Comparison of ENCODE assay signal across 8 cellular contexts in the genomic region with DNA sequence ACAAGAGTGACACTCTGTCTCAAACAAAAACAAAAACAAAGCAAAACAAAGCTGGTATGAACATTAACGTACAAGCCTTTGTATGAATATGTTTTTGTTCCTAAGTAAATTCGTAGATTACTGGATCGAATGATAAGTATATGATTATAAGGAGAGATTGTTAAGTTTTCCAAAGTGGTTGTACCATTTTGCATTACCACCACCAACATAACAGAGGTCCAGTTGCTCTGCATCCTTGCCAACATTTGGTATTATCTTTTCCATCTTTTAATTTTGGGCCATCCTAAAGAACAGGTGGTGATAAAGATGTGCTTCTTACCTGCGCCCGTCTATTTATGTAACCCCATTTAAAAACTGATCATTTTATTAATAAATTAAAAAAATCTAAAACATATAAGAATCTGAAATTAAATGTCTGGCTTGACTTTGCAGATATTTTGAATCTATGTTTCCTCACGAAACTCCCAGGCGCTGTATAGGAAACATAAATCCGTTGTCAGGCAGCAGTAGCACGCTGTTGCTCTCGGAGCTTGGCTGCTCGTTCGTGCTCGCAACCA. TPM values are rescaled to one million over a fixed set of nuclear protein-coding genes. Genes with fewer than 3 reads are reported as not detected.
A peak's percentile ranks its signal among the peaks of the same experiment; 100 is the strongest.
DNase-seq lines count a peak whose midpoint lies in the region; ATAC-seq lines count a peak whose summit lies in the region.

No MANE protein-coding gene starts in this region.

- H2AFZ ChIP-seq in trophoblast cell (ENCODE audit: insufficient read depth, low read length, poor library complexity), result no peak overlapping the region

- H3K9ac ChIP-seq in NT2/D1 (ENCODE audit: insufficient read length, low read depth), result peak overlapping the region; percentile 53
- H3K9ac ChIP-seq in endocrine pancreas (ENCODE audit: control insufficient read depth, insufficient read depth, low read length), result no peak overlapping the region
- H3K9ac ChIP-seq in trophoblast cell (ENCODE audit: low read length), result peak overlapping the region; percentile 82

- DNase-seq in NT2/D1 (ENCODE audit: low read depth, low spot score) (no peak), trophoblast cell (peak in 1 of 2 donors; percentile 8), anterior cingulate cortex (lab: John Stamatoyannopoulos, UW) (no peak), NCI-H187 (lab: John Stamatoyannopoulos, UW) (no peak)

- no peak overlapping the region for H2AK5ac ChIP-seq in trophoblast cell (ENCODE audit: low read length)

- H3K79me2 ChIP-seq in trophoblast cell (ENCODE audit: control insufficient read depth, insufficient read depth, low read length, poor library complexity), result peaks cover 8% of the 10 kb centered on the region

- H3K14ac ChIP-seq in trophoblast cell (ENCODE audit: low read length), result no peak overlapping the region

- H3K4me1 ChIP-seq in NT2/D1 (ENCODE audit: insufficient read depth, insufficient read length), result no peaks in the 10 kb centered on the region
- H3K4me1 ChIP-seq in endocrine pancreas (ENCODE audit: control insufficient read depth, insufficient read depth, low read length), result peaks cover 15% of the 10 kb centered on the region
- H3K4me1 ChIP-seq in trophoblast cell (ENCODE audit: control insufficient read depth in 1 of 2, insufficient read depth in 2 of 2, low read length in 2 of 2), result no peaks in the 10 kb centered on the region

- H3K4ac ChIP-seq in trophoblast cell (ENCODE audit: low read depth, low read length), result no peak overlapping the region

- WGBS in trophoblast cell (ENCODE audit: extremely low coverage, insufficient coverage, insufficient read length), result no CpG with 5 or more reads among the region's 13 CpGs

- H3K79me1 ChIP-seq in trophoblast cell (ENCODE audit: low read length), result peaks cover 8% of the 10 kb centered on the region

- no peaks in the 10 kb centered on the region for H3K9me3 ChIP-seq in NT2/D1 (ENCODE audit: insufficient read depth, low read length)
- no peaks in the 10 kb centered on the region for H3K9me3 ChIP-seq in endocrine pancreas (ENCODE audit: control insufficient read depth, low read length)
- no peaks in the 10 kb centered on the region for H3K9me3 ChIP-seq in trophoblast cell (ENCODE audit: insufficient read depth, low read depth, low read length)

- H4K12ac ChIP-seq in trophoblast cell (ENCODE audit: low read depth, low read length), result no peak overlapping the region

- H3K27me3 ChIP-seq in NT2/D1 (ENCODE audit: insufficient read depth, insufficient read length), result no peaks in the 10 kb centered on the region
- H3K27me3 ChIP-seq in endocrine pancreas (ENCODE audit: control insufficient read depth, insufficient read depth, low read length), result no peaks in the 10 kb centered on the region
- H3K27me3 ChIP-seq in trophoblast cell (ENCODE audit: insufficient read depth, low read length), result no peaks in the 10 kb centered on the region

- no peak overlapping the region for H2BK12ac ChIP-seq in trophoblast cell (ENCODE audit: low read length)

- H3K36me3 ChIP-seq in NT2/D1 (ENCODE audit: insufficient read depth, insufficient read length, low read length) (peaks cover 33% of the 10 kb centered on the region), endocrine pancreas (ENCODE audit: control insufficient read depth, insufficient read depth, low read length) (no peaks in the 10 kb centered on the region), trophoblast cell (ENCODE audit: control insufficient read depth in 1 of 2, insufficient read depth in 2 of 2, low read length in 2 of 2) (peaks cover 0 to 6% of the 10 kb centered on the region in 2 experiments)

- peak overlapping the region; percentile 92 for H4K8ac ChIP-seq in trophoblast cell (ENCODE audit: low read depth, low read length)

- peak overlapping the region; percentile 76 for H3K4me2 ChIP-seq in trophoblast cell (ENCODE audit: low read length)

- no peak overlapping the region for H2BK5ac ChIP-seq in trophoblast cell (ENCODE audit: low read depth, low read length, poor library complexity)

- H2BK120ac ChIP-seq in trophoblast cell (ENCODE audit: insufficient read depth, low read length, poor library complexity), result no peak overlapping the region

- no peak overlapping the region for H3K18ac ChIP-seq in trophoblast cell (ENCODE audit: low read length)

- peak overlapping the region; percentile 78 for H3K27ac ChIP-seq in trophoblast cell (ENCODE audit: low read depth, low read length)

- ATAC-seq in HG02885 (IDR thresholded peaks at IDR 0.05; ENCODE audit: poor library complexity, unreplicated experiment) (no peak), GM18519 (IDR thresholded peaks at IDR 0.05; ENCODE audit: low FRiP score, unreplicated experiment) (no peak)

- peak overlapping the region; percentile 41 for H4K91ac ChIP-seq in trophoblast cell (ENCODE audit: low read depth, low read length)

- no peak overlapping the region for H3K23ac ChIP-seq in trophoblast cell (ENCODE audit: low read length)

- peak overlapping the region; percentile 56 for H3K4me3 ChIP-seq in GM08714 (ENCODE audit: low read length)
- H3K4me3 ChIP-seq in NT2/D1 (ENCODE audit: insufficient read length, low read depth), result peak overlapping the region; percentile 31
- H3K4me3 ChIP-seq in endocrine pancreas (ENCODE audit: control insufficient read depth, insufficient read depth, low read length), result peak overlapping the region; percentile 72
- H3K4me3 ChIP-seq in trophoblast cell (ENCODE audit: low read depth, low read length), result peak overlapping the region; percentile 78

RNA-seq across cellular contexts. Expression of gene NAA35, which starts 0.6 kb away (rescaled TPM):
- 29.7 and 30.0 TPM in 2 replicates for polyA plus RNA-seq in trophoblast cell (2013)
